ENCODE assay signal across 20 cellular contexts in the genomic region with DNA sequence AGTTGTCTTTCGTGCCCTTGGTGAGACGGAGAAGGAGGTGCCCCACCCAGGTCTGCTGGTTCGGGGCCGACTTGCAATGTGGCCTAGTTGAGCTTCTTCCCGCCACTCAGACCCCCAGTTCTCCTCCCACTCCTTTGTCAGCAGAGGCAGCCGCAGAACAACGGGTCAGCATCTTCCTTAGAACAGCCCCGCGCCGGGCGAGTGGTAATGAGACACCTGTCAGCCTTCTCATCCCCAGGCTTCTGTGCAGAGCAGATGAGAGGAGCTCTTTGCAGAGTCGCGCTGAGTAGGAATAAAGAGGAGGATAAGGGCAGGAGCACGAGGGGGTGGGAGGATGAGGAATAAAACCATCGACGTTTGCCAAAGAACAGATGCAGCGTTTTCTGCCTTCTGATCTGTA. TPM values are rescaled to one million over a fixed set of nuclear protein-coding genes. Genes with fewer than 3 reads are reported as not detected.
"Had no signal": no experiment of that assay in that cellular context is flagged by ENCODE, and none has a peak within 500 bp of the region (broad histone marks: within the 10 kb centered on the region; RNA-seq: fewer than 3 reads in every experiment).

No MANE protein-coding gene starts in this region.

- H3K36me3 Mint-ChIP-seq: activated naive CD8-positive, alpha-beta T cell treated with anti-CD3 and anti-CD28 coated beads for 36 hours; mesothelial cell of epicardium had no signal

- DNase-seq: activated CD4-positive, alpha-beta T cell treated with anti-CD3 and anti-CD28 coated beads, Interleukin-2, amount 10 ng/mL, durations not matched to agents 7 days and 5 days; activated CD8-positive, alpha-beta memory T cell treated with anti-CD3 and anti-CD28 coated beads for 24 hours; activated gamma-delta T cell treated with Interleukin-2 at 50 U/mL for 16 hours; activated naive CD8-positive, alpha-beta T cell treated with anti-CD3 and anti-CD28 coated beads for 36 hours; brain microvascular endothelial cell; cerebellar nuclear complex; dermis blood vessel endothelial cell; left colon; sigmoid colon; stimulated activated CD4-positive, alpha-beta T cell treated with anti-CD3 and anti-CD28 coated beads, Interleukin-1b, Interleukin-23, amount 100 ng/mL, for 48 hours; stomach; testis; upper lobe of right lung had no signal

- H3K27me3 ChIP-seq: brain microvascular endothelial cell, testis had no signal

- FAIRE-seq: islet of Langerhans had no signal

- ATAC-seq: gastroesophageal sphincter, left colon, upper lobe of right lung had no signal

- H3K27ac ChIP-seq: brain microvascular endothelial cell, gastroesophageal sphincter, sigmoid colon, stomach, testis, upper lobe of right lung had no signal

- H3K4me1 ChIP-seq: gastroesophageal sphincter, sigmoid colon, stomach, testis, upper lobe of right lung had no signal

- H3K36me3 ChIP-seq: brain microvascular endothelial cell, gastroesophageal sphincter, sigmoid colon, stomach, upper lobe of right lung had no signal

- H3K27ac Mint-ChIP-seq: activated CD4-positive, alpha-beta T cell treated with anti-CD3 and anti-CD28 coated beads, Interleukin-2, amount 10 ng/mL, durations not matched to agents 7 days and 5 days; activated naive CD8-positive, alpha-beta T cell treated with anti-CD3 and anti-CD28 coated beads for 36 hours; mesothelial cell of epicardium had no signal

- H3K4me3 ChIP-seq: gastroesophageal sphincter, lung, sigmoid colon, stomach, testis, upper lobe of right lung had no signal

- H3K9me3 ChIP-seq: gastroesophageal sphincter, sigmoid colon, stomach, testis, upper lobe of right lung had no signal

- H3K9me3 Mint-ChIP-seq: activated CD4-positive, alpha-beta T cell treated with anti-CD3 and anti-CD28 coated beads, Interleukin-2, amount 10 ng/mL, durations not matched to agents 7 days and 5 days; activated naive CD8-positive, alpha-beta T cell treated with anti-CD3 and anti-CD28 coated beads for 36 hours; mesothelial cell of epicardium had no signal

RNA-seq across cellular contexts. Expression of a gene that starts 27.7 kb away (rescaled TPM):
- total RNA-seq: activated CD4-positive, alpha-beta T cell treated with anti-CD3 and anti-CD28 coated beads, Interleukin-2, amount 10 ng/mL, durations not matched to agents 7 days and 5 days; activated naive CD8-positive, alpha-beta T cell treated with anti-CD3 and anti-CD28 coated beads for 36 hours; dermis blood vessel endothelial cell; epithelial cell of proximal tubule; mesothelial cell of epicardium; osteocyte; pulmonary artery endothelial cell had no signal
